Comparison of ENCODE assay signal across 13 cellular contexts in genomic region chr12:54019924-54020586, GRCh38. TPM values are rescaled to one million over a fixed set of nuclear protein-coding genes. Genes with fewer than 3 reads are reported as not detected.
DNase-seq lines count a peak whose midpoint lies in the region; ATAC-seq, FAIRE-seq and TF ChIP-seq lines count a peak whose summit lies in the region.
"Had no signal": no experiment of that assay in that cellular context is flagged by ENCODE, and none has a peak within 500 bp of the region (broad histone marks: within the 10 kb centered on the region; RNA-seq: fewer than 3 reads in every experiment).

No MANE protein-coding gene starts in this region.

- FAIRE-seq in H54 (lab: Jason Lieb, UNC) = no peak

- intact Hi-C loops in heart left ventricle (cut with DNase I) (no loop called here), psoas muscle (cut with DNase I) (loop anchor here (1.0 to 2.0 kb wide), 3 partner anchors 13 to 44 kb away; no protein-coding TSS in a partner anchor), lower lobe of right lung (cut with DNase I) (no loop called here)

- H3K4me1 ChIP-seq in heart left ventricle (peaks cover 0 to 44% (median 22%) of the 10 kb centered on the region in 12 donors), psoas muscle (peaks cover 59% of the 10 kb centered on the region), lower lobe of right lung (peaks cover 18% of the 10 kb centered on the region)

- H3K27ac ChIP-seq in heart left ventricle (peak overlapping the region in 10 of 12 donors; percentile 35 to 75 (median 54)), psoas muscle (peak overlapping the region; percentile 99), lower lobe of right lung (no peak overlapping the region)
- H3K27ac ChIP-seq: epithelial cell of prostate had no signal

- TF ChIP-seq POLR2A in heart left ventricle (IDR thresholded peaks at IDR 0.05) = no peak
- no peak for TF ChIP-seq POLR2A in H54 (IDR thresholded peaks at IDR 0.05; ENCODE audit: low read depth, low read length)

- H3K36me3 ChIP-seq in heart left ventricle (no peaks in the 10 kb centered on the region), psoas muscle (ENCODE audit: insufficient read depth in 1 of 2, low read depth in 1 of 2) (no peaks in the 10 kb centered on the region), lower lobe of right lung (no peaks in the 10 kb centered on the region)

- H3K9me3 ChIP-seq in heart left ventricle (no peaks in the 10 kb centered on the region), psoas muscle (no peaks in the 10 kb centered on the region), lower lobe of right lung (no peaks in the 10 kb centered on the region)

- peak; percentile 85 to 89 (median 86) for ATAC-seq in heart left ventricle
- ATAC-seq in psoas muscle = peak; percentile 67 to 76 (median 70)
- ATAC-seq in lower lobe of right lung = no peak

- TF ChIP-seq CTCF in heart left ventricle (IDR thresholded peaks at IDR 0.05) = no peak
- no peak for TF ChIP-seq CTCF in psoas muscle (IDR thresholded peaks at IDR 0.05)
- TF ChIP-seq CTCF in lower lobe of right lung (IDR thresholded peaks at IDR 0.05) = no peak

- H3K4me3 ChIP-seq in heart left ventricle (no peak overlapping the region), psoas muscle (peak overlapping the region; percentile 77), lower lobe of right lung (no peak overlapping the region)
- H3K4me3 ChIP-seq: lung had no signal

- 27 to 31% (median 27%) methylated on average over 10 of the region's 10 CpGs for WGBS in heart left ventricle, 4 donors
- 4 to 6% (median 4%) methylated on average over 10 of the region's 10 CpGs for WGBS in psoas muscle, 3 donors

- DNase-seq in ELR (ENCODE audit: low read depth) = peak; percentile 20
- DNase-seq in SK-N-DZ (ENCODE audit: low spot score) = peak; percentile 52
- peak in 3 of 5 donors; percentile 42 to 70 (median 59) for DNase-seq in heart left ventricle
- peak in 1 of 2 donors; percentile 74 for DNase-seq in psoas muscle
- DNase-seq in lower lobe of right lung = no peak
- DNase-seq in activated CD4-positive, alpha-beta T cell treated with anti-CD3 and anti-CD28 coated beads for 4 hours = no peak
- no peak for DNase-seq in H54 (ENCODE audit: insufficient read length, low spot score)
- DNase-seq in NCI-H2196 (lab: John Stamatoyannopoulos, UW; ENCODE audit: unreplicated experiment) = no peak
- DNase-seq: activated CD8-positive, alpha-beta memory T cell treated with anti-CD3 and anti-CD28 coated beads for 24 hours; DND-41; NCI-H1436 treated with DMSO at 0.1 percent for 48 hours had no signal

- H3K27me3 ChIP-seq in heart left ventricle (peaks cover 38 to 98% (median 77%) of the 10 kb centered on the region in 9 donors), psoas muscle (ENCODE audit: insufficient read depth in 3 of 3, low read length in 2 of 3) (peaks cover 0 to 6% (median 1%) of the 10 kb centered on the region in 3 donors), lower lobe of right lung (ENCODE audit: low read depth) (peaks cover 100% of the 10 kb centered on the region)

RNA-seq across cellular contexts. Expression of gene HOXC6, which starts 8.2 kb away (rescaled TPM):
- 0.68 and 0.74 TPM in 2 replicates for polyA plus RNA-seq in SK-N-DZ (2014; cell fraction: cytosol; rRNA removed)
- polyA plus RNA-seq in SK-N-DZ (2014; cell fraction: nucleus; rRNA removed) = 0.87 TPM in 1 of 2 replicates, not detected in the other
- total RNA-seq in heart left ventricle (under 1 TPM in 1 of 9 donors, not detected in 8; 0.40 TPM), psoas muscle (10 to 100 TPM in 2 of 4 donors, 1 to 10 TPM in 2; 5.2 to 23.6 (median 12.5) TPM), lower lobe of right lung (0.50 TPM)
- polyA plus RNA-seq in heart left ventricle (under 1 TPM; 0.04 to 0.08 TPM), psoas muscle (1 to 10 TPM; 2.2 to 9.5 (median 4.7) TPM)

RNA-seq across cellular contexts. Expression of gene HOXC8, which starts 11.3 kb away (rescaled TPM):
- polyA plus RNA-seq in SK-N-DZ (2014; cell fraction: cytosol; rRNA removed) = not detected in 2 replicates
- polyA plus RNA-seq in SK-N-DZ (2014; cell fraction: nucleus; rRNA removed) = not detected in 2 replicates
- total RNA-seq in heart left ventricle (not detected), psoas muscle (10 to 100 TPM in 1 of 4 donors, 1 to 10 TPM in 3; 6.7 to 10.2 (median 9.0) TPM), lower lobe of right lung (not detected)
- polyA plus RNA-seq in heart left ventricle (not detected), psoas muscle (1 to 10 TPM; 1.6 to 8.8 (median 3.3) TPM)
- total RNA-seq: lung had no signal

RNA-seq across cellular contexts. Expression of gene HOXC5, which starts 12.8 kb away (rescaled TPM):
- polyA plus RNA-seq in SK-N-DZ (2014; cell fraction: cytosol; rRNA removed) = 1.6 TPM in 1 of 2 replicates, not detected in the other
- polyA plus RNA-seq in SK-N-DZ (2014; cell fraction: nucleus; rRNA removed) = 0.09 TPM in 1 of 2 replicates, not detected in the other
- total RNA-seq in heart left ventricle = not detected
- not detected for polyA plus RNA-seq in heart left ventricle
- 1 to 10 TPM in 2 of 4 donors, under 1 TPM in 2; 0.25 to 3.3 (median 1.1) TPM for total RNA-seq in psoas muscle
- under 1 TPM; 0.03 to 0.58 (median 0.04) TPM for polyA plus RNA-seq in psoas muscle
- total RNA-seq in lower lobe of right lung = not detected

RNA-seq across cellular contexts. Expression of gene HOXC9, which starts 20.1 kb away (rescaled TPM):
- polyA plus RNA-seq in SK-N-DZ (2014; cell fraction: cytosol; rRNA removed) = 1.4 TPM in 1 of 2 replicates, not detected in the other
- 0.25 TPM in 1 of 2 replicates, not detected in the other for polyA plus RNA-seq in SK-N-DZ (2014; cell fraction: nucleus; rRNA removed)
- total RNA-seq in heart left ventricle (not detected), psoas muscle (10 to 100 TPM in 2 of 4 donors, 1 to 10 TPM in 2; 6.4 to 14.6 (median 9.2) TPM), lower lobe of right lung (not detected)
- polyA plus RNA-seq in heart left ventricle (not detected), psoas muscle (10 to 100 TPM in 2 of 3 donors, 1 to 10 TPM in 1; 8.8 to 31.1 (median 16.4) TPM)
- total RNA-seq: lung had no signal

RNA-seq across cellular contexts. Expression of gene HOXC4, which starts 33.6 kb away (rescaled TPM):
- 4.8 and 5.1 TPM in 2 replicates for polyA plus RNA-seq in SK-N-DZ (2014; cell fraction: cytosol; rRNA removed)
- 3.3 and 7.9 TPM in 2 replicates for polyA plus RNA-seq in SK-N-DZ (2014; cell fraction: nucleus; rRNA removed)
- total RNA-seq in heart left ventricle (1 to 10 TPM in 1 of 9 donors, under 1 TPM in 2, not detected in 6; 0.20 to 1.2 (median 0.29) TPM), psoas muscle (1 to 10 TPM; 1.6 to 4.7 (median 2.6) TPM), lower lobe of right lung (0.47 TPM)
- polyA plus RNA-seq in heart left ventricle (under 1 TPM in 1 of 2 donors, not detected in 1; 0.06 TPM), psoas muscle (1 to 10 TPM in 2 of 3 donors, under 1 TPM in 1; 0.72 to 1.4 (median 1.1) TPM)

Comparison
In these comparisons a context has a peak if more than half of its experiments do, and no peak if none do; other contexts are left out.
1. DNase-seq: peak in ELR (single experiment), SK-N-DZ (single experiment) and heart left ventricle (3 of 5); none in lower lobe of right lung (single experiment), activated CD4-positive, alpha-beta T cell treated with anti-CD3 and anti-CD28 coated beads for 4 hours (0 of 2), H54 (single experiment) and NCI-H2196 (single experiment).
2. ATAC-seq: peak in heart left ventricle (4 of 4) and psoas muscle (4 of 4); none in lower lobe of right lung (0 of 2).
3. intact Hi-C loops: an anchor here in psoas muscle (1.0 to 2.0 kb wide); none called in heart left ventricle and lower lobe of right lung.